Comparison of ENCODE assay signal across 19 cellular contexts in the genomic region with DNA sequence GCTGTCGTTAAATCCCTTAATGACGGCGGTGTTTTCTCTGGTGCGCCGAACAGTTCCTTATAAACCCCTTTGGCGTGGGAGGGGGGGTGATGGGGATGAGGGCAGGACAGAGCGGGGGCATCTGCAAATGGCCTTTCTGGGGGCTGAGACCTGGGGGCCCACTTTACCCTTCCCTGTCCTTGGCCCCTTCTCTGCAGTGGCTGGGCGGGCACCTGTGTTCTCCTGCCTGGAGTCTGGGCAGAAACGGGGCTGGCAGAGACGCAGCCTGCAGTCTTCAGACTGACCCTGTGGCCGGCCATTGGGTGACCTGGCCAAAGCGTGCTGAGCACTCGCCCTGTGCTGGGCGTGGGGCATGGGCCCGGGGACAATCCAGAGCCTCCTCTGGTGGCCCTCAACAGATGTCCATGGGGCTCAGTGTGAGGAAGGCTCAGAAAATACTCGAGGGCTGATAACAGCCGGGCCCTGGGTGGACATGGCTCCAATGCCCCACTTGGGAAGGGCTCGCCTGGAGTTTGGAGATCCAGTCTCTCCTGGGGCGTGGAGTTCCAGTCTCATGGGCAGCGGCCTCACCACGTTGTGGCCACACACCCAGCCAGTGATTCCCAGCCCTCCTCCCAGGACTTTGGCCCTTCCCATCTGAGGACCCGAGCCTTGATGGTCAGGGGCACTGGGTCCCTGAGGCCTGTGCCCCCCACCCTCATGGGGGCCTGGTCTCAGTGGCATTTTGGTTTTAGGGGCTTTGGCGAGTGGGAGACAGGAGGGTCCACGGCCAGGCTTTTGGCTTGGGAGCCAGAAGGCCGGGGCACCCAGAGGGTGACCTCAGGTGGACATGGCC. TPM values are rescaled to one million over a fixed set of nuclear protein-coding genes. Genes with fewer than 3 reads are reported as not detected.
"Had no signal": no experiment of that assay in that cellular context is flagged by ENCODE, and none has a peak within 500 bp of the region (broad histone marks: within the 10 kb centered on the region; RNA-seq: fewer than 3 reads in every experiment).

No MANE protein-coding gene starts in this region.

- H3K4me1 ChIP-seq: adrenal gland, psoas muscle had no signal

- DNase-seq: activated CD4-positive, alpha-beta T cell treated with anti-CD3 and anti-CD28 coated beads, Interleukin-2, amount 50 U/mL, for 4 hours; activated CD4-positive, CD25-positive, alpha-beta regulatory T cell treated with anti-CD3 and anti-CD28 coated beads, Interleukin-2, amount 50 U/mL, for 72 hours; activated naive CD4-positive, alpha-beta T cell treated with Interleukin-2 at 50 U/mL for 16 hours; activated T-cell treated with anti-CD3 and anti-CD28 coated beads, Interleukin-2, amount 50 U/mL, for 72 hours; dermis blood vessel endothelial cell; endodermal cell; erythroblast; occipital lobe; psoas muscle; stimulated activated CD4-positive, alpha-beta T cell treated with anti-CD3 and anti-CD28 coated beads, Interleukin-4, amount 100 ng/mL, for 4 hours; trophoblast cell had no signal

- H3K9me3 Mint-ChIP-seq: activated T-cell treated with anti-CD3 and anti-CD28 coated beads, Interleukin-2, amount 50 U/mL, for 72 hours; central memory CD8-positive, alpha-beta T cell; natural killer cell had no signal

- H3K4me1 Mint-ChIP-seq: central memory CD8-positive, alpha-beta T cell; endodermal cell had no signal

- H3K4me3 Mint-ChIP-seq: activated T-cell treated with anti-CD3 and anti-CD28 coated beads, Interleukin-2, amount 50 U/mL, for 72 hours; central memory CD8-positive, alpha-beta T cell; endodermal cell had no signal

- H3K9me3 ChIP-seq: adrenal gland, psoas muscle, SJCRH30 had no signal

- H3K27me3 ChIP-seq: adrenal gland, hepatocyte had no signal

- H2AFZ ChIP-seq: hepatocyte had no signal

- H3K27ac ChIP-seq: adrenal gland, hepatocyte, psoas muscle, SJCRH30 had no signal

- H3K4me3 ChIP-seq: adrenal gland, hepatocyte, psoas muscle, SJCRH30 had no signal

- H3K27me3 Mint-ChIP-seq: central memory CD8-positive, alpha-beta T cell had no signal

- H3K79me2 ChIP-seq: hepatocyte had no signal

- ATAC-seq: activated T-cell treated with anti-CD3 and anti-CD28 coated beads, Interleukin-2, amount 50 U/mL, for 72 hours; natural killer cell; psoas muscle had no signal

- H3K36me3 ChIP-seq: adrenal gland, SJCRH30 had no signal

- H3K36me3 Mint-ChIP-seq: natural killer cell had no signal

- H3K27ac Mint-ChIP-seq: activated T-cell treated with anti-CD3 and anti-CD28 coated beads, Interleukin-2, amount 50 U/mL, for 72 hours; endodermal cell; natural killer cell had no signal

- H3K4me2 ChIP-seq: hepatocyte had no signal

RNA-seq across cellular contexts. Expression of a gene that starts 50.7 kb away (rescaled TPM):
- total RNA-seq: activated T-cell treated with anti-CD3 and anti-CD28 coated beads, Interleukin-2, amount 50 U/mL, for 72 hours; adrenal gland; dermis blood vessel endothelial cell; endodermal cell; hepatocyte; lung microvascular endothelial cell; mucosa of gallbladder; natural killer cell; occipital lobe; psoas muscle; SJCRH30; T-helper 2 cell treated with Interferon-gamma antibody and Interleukin-4, amounts not matched to agents 100 ng/mL and 5 ng/mL, for 36 hours had no signal
- polyA plus RNA-seq: adrenal gland, hepatocyte, psoas muscle had no signal
